ENCODE assay signal across 18 cellular contexts in the genomic region with DNA sequence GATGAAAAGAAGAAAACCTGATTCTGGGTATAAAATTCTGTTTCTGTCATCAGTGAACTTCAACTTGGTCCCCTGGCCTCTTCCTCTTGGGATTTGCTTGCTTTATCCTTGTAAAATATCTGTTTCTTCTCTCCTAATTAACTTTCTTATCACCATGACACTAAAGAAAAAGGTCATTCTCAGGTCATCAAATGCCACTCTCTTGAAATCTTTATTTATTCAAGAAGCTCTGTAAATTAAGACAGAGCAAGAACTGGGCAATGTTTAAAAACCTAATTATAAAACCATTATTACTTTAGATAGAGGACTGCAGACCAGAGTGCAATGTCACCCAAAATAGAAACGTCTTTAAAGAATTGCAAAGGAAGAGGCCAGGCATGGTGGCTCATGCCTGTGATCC. TPM values are rescaled to one million over a fixed set of nuclear protein-coding genes. Genes with fewer than 3 reads are reported as not detected.
DNase-seq lines count a peak whose midpoint lies in the region; ATAC-seq, FAIRE-seq and TF ChIP-seq lines count a peak whose summit lies in the region.
"Had no signal": no experiment of that assay in that cellular context is flagged by ENCODE, and none has a peak within 500 bp of the region (broad histone marks: within the 10 kb centered on the region; RNA-seq: fewer than 3 reads in every experiment).

No MANE protein-coding gene starts in this region.

- H3K9ac ChIP-seq in liver (ENCODE audit: low read depth in 1 of 2, low read length in 2 of 2) = no peak overlapping the region
- no peak overlapping the region for H3K9ac ChIP-seq in HepG2 (ENCODE audit: insufficient read depth, low read depth, low read length)
- H3K9ac ChIP-seq: GM23248 had no signal

- H3K4me1 Mint-ChIP-seq in mesothelial cell of epicardium = peaks cover 13% of the 10 kb centered on the region

- no peaks in the 10 kb centered on the region for H3K9me3 Mint-ChIP-seq in mesothelial cell of epicardium
- H3K9me3 Mint-ChIP-seq: CD4-positive, alpha-beta T cell had no signal

- DNase-seq in HepG2 (ENCODE audit: low spot score) = no peak
- peak; percentile 88 for DNase-seq in SK-N-DZ (ENCODE audit: low spot score)
- DNase-seq in mesothelial cell of epicardium (ENCODE audit: low spot score in 2 of 2, unreplicated experiment in 2 of 2) = no peak
- DNase-seq in NCI-H510A (lab: John Stamatoyannopoulos, UW) = no peak
- DNase-seq in body of pancreas = no peak
- DNase-seq: ACHN; BE2C; C1 segment of cervical spinal cord; CD4-positive, alpha-beta T cell; GM23248 had no signal

- CTCF ChIA-PET in HepG2 (lab: Yijun Ruan, JAX; ENCODE audit: low intra/inter-chr PET ratio, low total read pairs) = no interaction called here

- 21% methylated on average over 1 of the region's 1 CpG for WGBS in liver
- WGBS in HepG2 (ENCODE audit: low lambda C conversion rate) = 24% methylated on average over 1 of the region's 1 CpG
- WGBS in body of pancreas, 2 donors = 48 to 50% methylated on average over 1 of the region's 1 CpG

- peak overlapping the region; percentile 13 for H3K27ac Mint-ChIP-seq in mesothelial cell of epicardium
- H3K27ac Mint-ChIP-seq: CD4-positive, alpha-beta T cell had no signal

- intact Hi-C loops in HepG2 (cut with micrococcal nuclease; ENCODE audit: unreplicated experiment) (no loop called here), body of pancreas (cut with DNase I) (no loop called here)

- BruUV-seq in HepG2 (replicated peaks; lab: Mats Ljungman, UMichigan) = no TSS peak

- H4K20me1 ChIP-seq in HepG2 (ENCODE audit: insufficient read depth, low read length) = no peaks in the 10 kb centered on the region

- H2AFZ ChIP-seq in HepG2 (ENCODE audit: low read length) = no peak overlapping the region
- H2AFZ ChIP-seq: GM23248 had no signal

- no peak overlapping the region for H3K4me3 Mint-ChIP-seq in mesothelial cell of epicardium
- H3K4me3 Mint-ChIP-seq: CD4-positive, alpha-beta T cell had no signal

- H3K9me3 ChIP-seq in liver (ENCODE audit: control insufficient read depth in 4 of 4, low read length in 3 of 4) = no peaks in the 10 kb centered on the region
- no peaks in the 10 kb centered on the region for H3K9me3 ChIP-seq in HepG2 (ENCODE audit: low read length)
- no peaks in the 10 kb centered on the region for H3K9me3 ChIP-seq in body of pancreas
- H3K9me3 ChIP-seq: BE2C, Caco-2, HAP-1 had no signal

- H3K27me3 Mint-ChIP-seq in mesothelial cell of epicardium (ENCODE audit: low read depth) = no peaks in the 10 kb centered on the region
- H3K27me3 Mint-ChIP-seq: CD4-positive, alpha-beta T cell had no signal

- TF ChIP-seq CTCF in liver (IDR thresholded peaks at IDR 0.05; ENCODE audit: low read depth, low read length, missing input control) = no peak
- no peak for TF ChIP-seq CTCF in HepG2 (CRISPR knock-in tag; IDR thresholded peaks at IDR 0.05)
- no peak for TF ChIP-seq CTCF in mesothelial cell of epicardium (IDR thresholded peaks at IDR 0.05; ENCODE audit: unreplicated experiment)
- TF ChIP-seq CTCF in body of pancreas (IDR thresholded peaks at IDR 0.05) = no peak

- no peaks in the 10 kb centered on the region for H3K36me3 Mint-ChIP-seq in mesothelial cell of epicardium

- H3K36me3 ChIP-seq in liver (ENCODE audit: control insufficient read depth in 4 of 4, insufficient read depth in 3 of 4, low read depth in 1 of 4, low read length in 3 of 4) (no peaks in the 10 kb centered on the region), HepG2 (replicated peaks in 1 of 2; ENCODE audit: control insufficient read depth in 1 of 2, insufficient read depth in 2 of 2, low read length in 2 of 2) (no peaks in the 10 kb centered on the region), body of pancreas (replicated peaks in 1 of 2; ENCODE audit: insufficient read depth in 1 of 2, low read depth in 2 of 2) (no peaks in the 10 kb centered on the region)
- H3K36me3 ChIP-seq: BE2C, HAP-1 had no signal

- FAIRE-seq in HepG2 (lab: Jason Lieb, UNC) = no peak
- FAIRE-seq: D721Med, G401.6, GM12891, GM19239 had no signal

- TF ChIP-seq RAD21 in liver (IDR thresholded peaks at IDR 0.05) = no peak
- TF ChIP-seq RAD21 in HepG2 (CRISPR knock-in tag; IDR thresholded peaks at IDR 0.05) = no peak

- in situ Hi-C loops in HepG2 (cut with HindIII; ENCODE audit: extremely low pct_ligation_motif_present, low pct_unique_long_range_greater_than_20kb) = no loop called here

- no peaks in the 10 kb centered on the region for H3K79me2 ChIP-seq in HepG2 (ENCODE audit: insufficient read depth, low read length)

- H3K4me1 ChIP-seq in liver (ENCODE audit: control insufficient read depth in 4 of 4, insufficient read depth in 4 of 4, low read length in 3 of 4) = peaks cover 14 to 66% (median 42%) of the 10 kb centered on the region in 4 donors
- peaks cover 44% of the 10 kb centered on the region for H3K4me1 ChIP-seq in HepG2 (ENCODE audit: insufficient read depth, low read length)
- peaks cover 16% of the 10 kb centered on the region for H3K4me1 ChIP-seq in body of pancreas
- H3K4me1 ChIP-seq: HAP-1 had no signal

- H3K27ac ChIP-seq in liver (ENCODE audit: low read depth in 1 of 2, low read length in 2 of 2) (peak overlapping the region; percentile 88 to 91), HepG2 (ENCODE audit: extremely low read length, insufficient read depth, low read length) (no peak overlapping the region), body of pancreas (no peak overlapping the region)
- H3K27ac ChIP-seq: GM23248 had no signal

- no peak overlapping the region for H3K4me3 ChIP-seq in liver (ENCODE audit: low read depth in 1 of 3, low read length in 3 of 3)
- no peak overlapping the region for H3K4me3 ChIP-seq in HepG2 (replicated peaks in 1 of 3; ENCODE audit: insufficient read depth in 1 of 3, low read depth in 2 of 3, low read length in 3 of 3)
- H3K4me3 ChIP-seq in body of pancreas = no peak overlapping the region
- H3K4me3 ChIP-seq: GM23248, HAP-1 had no signal

- TF ChIP-seq EP300 in HepG2 (IDR thresholded peaks at IDR 0.05; ENCODE audit: low read depth in 2 of 2, low read length in 2 of 2) (no peak), HepG2 (CRISPR knock-in tag; IDR thresholded peaks at IDR 0.05; ENCODE audit: borderline replicate concordance) (no peak)

- no peak overlapping the region for H3K4me2 ChIP-seq in HepG2 (ENCODE audit: low read depth, low read length)

- POLR2A ChIA-PET in HepG2 (lab: Yijun Ruan, JAX) = no interaction called here

- TF ChIP-seq POLR2A in HepG2 (IDR thresholded peaks at IDR 0.05; ENCODE audit: insufficient read depth in 1 of 2, low read depth in 2 of 2, low read length in 2 of 2) (no peak), body of pancreas (IDR thresholded peaks at IDR 0.05) (no peak)

- H3K27me3 ChIP-seq in liver (ENCODE audit: control insufficient read depth in 4 of 4, insufficient read depth in 4 of 4, low read length in 3 of 4) (no peaks in the 10 kb centered on the region), HepG2 (ENCODE audit: control insufficient read depth in 1 of 2, insufficient read depth in 2 of 2, low read length in 2 of 2) (no peaks in the 10 kb centered on the region), body of pancreas (no peaks in the 10 kb centered on the region)
- H3K27me3 ChIP-seq: BE2C had no signal

- ATAC-seq in HepG2 (no peak), body of pancreas (no peak)

TF ChIP-seq in liver, 16 proteins besides CTCF, POLR2A, EP300 and RAD21 (continues in another document):
- no peak for TF ChIP-seq HNF4G (IDR thresholded peaks at IDR 0.05)
- TF ChIP-seq, protein P1, sequence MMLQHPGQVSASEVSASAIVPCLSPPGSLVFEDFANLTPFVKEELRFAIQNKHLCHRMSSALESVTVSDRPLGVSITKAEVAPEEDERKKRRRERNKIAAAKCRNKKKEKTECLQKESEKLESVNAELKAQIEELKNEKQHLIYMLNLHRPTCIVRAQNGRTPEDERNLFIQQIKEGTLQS (IDR thresholded peaks at IDR 0.05) = no peak

TF ChIP-seq in HepG2, 621 proteins besides CTCF, POLR2A, EP300 and RAD21 (continues in another document):
- no peak for TF ChIP-seq ISX (CRISPR knock-in tag; conservative IDR thresholded peaks at IDR 0.05)
- no peak for TF ChIP-seq ZNF431 (CRISPR knock-in tag; IDR thresholded peaks at IDR 0.05; ENCODE audit: borderline replicate concordance, low read depth)
- no peak for TF ChIP-seq YEATS4 (CRISPR knock-in tag; IDR thresholded peaks at IDR 0.05; ENCODE audit: borderline replicate concordance)
- no peak for TF ChIP-seq ZNF552 (CRISPR knock-in tag; IDR thresholded peaks at IDR 0.05; ENCODE audit: borderline replicate concordance)
- TF ChIP-seq KAT7 (CRISPR knock-in tag; IDR thresholded peaks at IDR 0.05; ENCODE audit: borderline replicate concordance) = no peak
- no peak for TF ChIP-seq TOPORS (CRISPR knock-in tag; IDR thresholded peaks at IDR 0.05)
- TF ChIP-seq ZNF589 (CRISPR knock-in tag; conservative IDR thresholded peaks at IDR 0.05) = no peak

RNA-seq across cellular contexts. Expression of a gene that starts 6.0 kb away (rescaled TPM):
- total RNA-seq in liver = 100 to 1,000 TPM; 136 to 268 TPM
- polyA plus RNA-seq in liver = 100 to 1,000 TPM in 1 of 2 donors, 10 to 100 TPM in 1; 60.1 to 126 TPM
- total RNA-seq in HepG2 (2016; rRNA removed; fragmentation: Illumina TruSeq; extraction: Trizol) = 15.0 and 26.0 TPM in 2 replicates
- 3.6 and 5.6 TPM in 2 replicates for total RNA-seq in HepG2 (2016; cell fraction: cytosol; rRNA removed; fragmentation: Illumina TruSeq; extraction: Trizol; ENCODE audit: low read depth)
- total RNA-seq in HepG2 (2016; cell fraction: insoluble cytoplasmic fraction; rRNA removed; fragmentation: Illumina TruSeq; extraction: Trizol) = 14.4 and 27.2 TPM in 2 replicates
- 9.5 and 11.4 TPM in 2 replicates for total RNA-seq in HepG2 (2016; cell fraction: membrane; rRNA removed; fragmentation: Illumina TruSeq; extraction: Trizol)
- 31.9 and 35.6 TPM in 2 replicates for total RNA-seq in HepG2 (2016; cell fraction: nucleus; rRNA removed; fragmentation: Illumina TruSeq; extraction: Trizol)
- polyA plus RNA-seq in HepG2 (2011; rRNA removed) = 38.0 and 46.9 TPM in 2 replicates
- polyA plus RNA-seq in HepG2 (2011; cell fraction: cytosol; rRNA removed) = 32.6 and 40.5 TPM in 2 replicates
- 25.6 and 27.7 TPM in 2 replicates for polyA plus RNA-seq in HepG2 (2011; cell fraction: nucleus; rRNA removed)
- 28.9 and 34.2 TPM in 2 replicates for polyA plus RNA-seq in HepG2 (2012)
- polyA plus RNA-seq in HepG2 (2016; cell fraction: cytosol; fragmentation: Illumina TruSeq; extraction: Trizol; ENCODE audit: low read depth) = 9.2 and 9.9 TPM in 2 replicates
- polyA plus RNA-seq in HepG2 (2016; cell fraction: insoluble cytoplasmic fraction; fragmentation: Illumina TruSeq; extraction: Trizol; ENCODE audit: low read depth) = 20.8 and 21.9 TPM in 2 replicates
- 13.3 and 17.3 TPM in 2 replicates for polyA plus RNA-seq in HepG2 (2016; cell fraction: membrane; fragmentation: Illumina TruSeq; extraction: Trizol; ENCODE audit: low read depth)
- polyA plus RNA-seq in HepG2 (2016; cell fraction: nucleus; fragmentation: Illumina TruSeq; extraction: Trizol; ENCODE audit: insufficient read depth, low read depth) = 46.6 and 49.7 TPM in 2 replicates
- polyA minus RNA-seq in HepG2 (2011; rRNA and poly(A)+ RNA removed; ENCODE audit: low replicate concordance) = 66.7 TPM in 1 of 2 replicates, not detected in the other
- 17.8 and 19.8 TPM in 2 replicates for polyA minus RNA-seq in HepG2 (2011; cell fraction: cytosol; rRNA and poly(A)+ RNA removed)
- 21.2 and 25.1 TPM in 2 replicates for polyA minus RNA-seq in HepG2 (2011; cell fraction: nucleus; rRNA and poly(A)+ RNA removed)
- not detected in 2 replicates for polyA plus RNA-seq in SK-N-DZ (2014; cell fraction: cytosol; rRNA removed)
- polyA plus RNA-seq in SK-N-DZ (2014; cell fraction: nucleus; rRNA removed) = not detected in 2 replicates
- not detected in 3 replicates for total RNA-seq in mesothelial cell of epicardium
- 1 to 10 TPM; 1.6 to 2.3 TPM for total RNA-seq in body of pancreas
- total RNA-seq: HT-29 had no signal

Comparison
In these comparisons a context has a peak if more than half of its experiments do, and no peak if none do; other contexts are left out.
1. H3K27ac ChIP-seq: peak in liver (2 of 2); none in HepG2 (single experiment) and body of pancreas (0 of 4).